In the genomic region with DNA sequence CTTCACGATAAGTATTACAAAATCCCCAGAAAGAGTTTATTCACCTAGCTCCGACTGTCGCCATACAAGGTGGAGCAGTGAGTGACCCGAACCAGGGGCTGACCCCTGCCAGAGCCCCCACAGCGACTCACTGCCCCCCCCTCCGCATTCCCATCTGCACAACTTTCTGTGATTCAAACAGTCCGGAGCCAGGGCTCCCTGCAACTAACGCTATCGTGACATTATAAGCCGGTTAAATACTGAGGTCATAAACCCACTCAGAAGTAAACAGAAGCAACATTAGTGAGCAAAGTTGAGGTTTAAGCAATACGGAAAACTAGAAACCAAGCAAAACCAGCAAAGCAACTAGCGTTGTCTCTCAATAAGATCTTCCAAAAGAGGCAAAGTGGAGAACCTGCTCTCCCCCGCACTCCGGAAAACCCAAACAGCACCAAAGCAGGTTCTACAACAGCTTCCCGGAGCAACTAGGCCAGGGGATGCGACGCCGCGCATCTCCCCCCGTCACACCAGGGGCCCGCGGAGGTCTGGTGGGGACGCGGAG, we compare ENCODE assay signal across 8 cellular contexts. TPM values are rescaled to one million over a fixed set of nuclear protein-coding genes. Genes with fewer than 3 reads are reported as not detected.
A peak's percentile ranks its signal among the peaks of the same experiment; 100 is the strongest.
DNase-seq lines count a peak whose midpoint lies in the region; ATAC-seq and FAIRE-seq lines count a peak whose summit lies in the region.

No MANE protein-coding gene starts in this region.

- ATAC-seq in GM21723 (IDR thresholded peaks at IDR 0.05; ENCODE audit: unreplicated experiment) (no peak), HG03280 (IDR thresholded peaks at IDR 0.05; ENCODE audit: unreplicated experiment) (no peak)

- H3K4me1 ChIP-seq in iPS-15b (ENCODE audit: control insufficient read depth, insufficient read depth, low read length) = peaks cover 2% of the 10 kb centered on the region
- H3K4me1 ChIP-seq in small intestine (ENCODE audit: control insufficient read depth in 2 of 2, insufficient read depth in 1 of 2, low read depth in 1 of 2, low read length in 1 of 2) = peaks cover 3 to 4% of the 10 kb centered on the region in 2 donors

- no peak for FAIRE-seq in small intestine (lab: Jason Lieb, UNC)

- WGBS in small intestine, 3 donors = 0 to 1% (median 1%) methylated on average over 24 of the region's 24 CpGs

- peak overlapping the region; percentile 63 to 82 for H3K27ac ChIP-seq in small intestine (ENCODE audit: low read depth in 1 of 2, low read length in 1 of 2)

- H3K4me3 ChIP-seq in iPS-15b (ENCODE audit: low read depth, low read length) = peak overlapping the region; percentile 61
- H3K4me3 ChIP-seq in small intestine (ENCODE audit: low read depth in 1 of 2, low read length in 2 of 2) = peak overlapping the region; percentile 93 to 97

- H3K36me3 ChIP-seq in iPS-15b (ENCODE audit: control insufficient read depth, insufficient read depth, low read length) = no peaks in the 10 kb centered on the region
- peaks cover 0 to 2% of the 10 kb centered on the region in 2 donors for H3K36me3 ChIP-seq in small intestine (ENCODE audit: control insufficient read depth in 2 of 2, insufficient read depth in 2 of 2, low read length in 2 of 2)

- H3K27me3 ChIP-seq in iPS-15b (ENCODE audit: control insufficient read depth, insufficient read depth, low read length) (no peaks in the 10 kb centered on the region), small intestine (ENCODE audit: control insufficient read depth in 2 of 2, insufficient read depth in 2 of 2, low read length in 2 of 2) (no peaks in the 10 kb centered on the region)

- peak overlapping the region; percentile 82 for H3K9ac ChIP-seq in iPS-15b (ENCODE audit: low read depth, low read length)

- peak; percentile 36 for DNase-seq in ELR (ENCODE audit: low read depth)
- peak; percentile 55 for DNase-seq in HuH-7.5 (ENCODE audit: low spot score)
- peak; percentile 4 for DNase-seq in activated naive CD8-positive, alpha-beta T cell treated with anti-CD3 and anti-CD28 coated beads, Interleukin-2, amount 50 U/mL, for 16 hours (ENCODE audit: low read depth, low spot score)
- DNase-seq in small intestine = peak; percentile 35
- DNase-seq in DMS53 treated with DMSO at 0.1 percent for 48 hours (lab: John Stamatoyannopoulos, UW; ENCODE audit: unreplicated experiment) = no peak

- no peaks in the 10 kb centered on the region for H3K9me3 ChIP-seq in iPS-15b (ENCODE audit: control insufficient read depth, insufficient read depth, low read length)
- no peaks in the 10 kb centered on the region for H3K9me3 ChIP-seq in small intestine (ENCODE audit: control insufficient read depth, low read depth)

RNA-seq across cellular contexts. Expression of a gene that starts 0.6 kb away (rescaled TPM):
- 10 to 100 TPM; 43.8 to 57.2 (median 53.9) TPM for polyA plus RNA-seq in small intestine

RNA-seq across cellular contexts. Expression of a gene that starts 38.4 kb away (rescaled TPM):
- polyA plus RNA-seq in small intestine = 10 to 100 TPM; 28.9 to 35.3 (median 30.9) TPM
